ENCODE assay signal across 28 cellular contexts in genomic region chr5:168254013-168254693, GRCh38. TPM values are rescaled to one million over a fixed set of nuclear protein-coding genes. Genes with fewer than 3 reads are reported as not detected.
"Had no signal": no experiment of that assay in that cellular context is flagged by ENCODE, and none has a peak within 500 bp of the region (broad histone marks: within the 10 kb centered on the region; RNA-seq: fewer than 3 reads in every experiment).

No MANE protein-coding gene starts in this region.

- H3K36me3 ChIP-seq: ascending aorta, brain microvascular endothelial cell, suprapubic skin, tibial artery, upper lobe of right lung, WERI-Rb-1 had no signal

- H3K27me3 Mint-ChIP-seq: activated CD4-positive, alpha-beta T cell treated with anti-CD3 and anti-CD28 coated beads, Interleukin-2, amount 10 ng/mL, durations not matched to agents 24 days and 14 days; activated naive CD4-positive, alpha-beta T cell treated with anti-CD3 and anti-CD28 coated beads, Interleukin-2, amount 10 ng/mL, durations not matched to agents 7 days and 5 days; activated naive CD8-positive, alpha-beta T cell treated with anti-CD3 and anti-CD28 coated beads, Interleukin-2, amount 10 ng/mL, durations not matched to agents 7 days and 5 days had no signal

- H3K27me3 ChIP-seq: ascending aorta, brain microvascular endothelial cell, dorsolateral prefrontal cortex, hepatocyte, suprapubic skin, tibial artery, upper lobe of right lung had no signal

- H3K4me3 ChIP-seq: ascending aorta, coronary artery, dorsolateral prefrontal cortex, hepatocyte, psoas muscle, suprapubic skin, tibial artery, upper lobe of right lung had no signal

- H3K9me3 ChIP-seq: ascending aorta, psoas muscle, suprapubic skin, tibial artery, upper lobe of right lung had no signal

- ATAC-seq: activated CD4-positive, CD25-positive, alpha-beta regulatory T cell treated with anti-CD3 and anti-CD28 coated beads, Interleukin-2, amount 50 U/mL, for 24 hours; left ventricle myocardium superior; psoas muscle; stimulated activated naive B cell treated with anti-CD40 and anti-IgM and Interleukin-4, amounts not matched to agents 10 μg/mL and 1 μg/mL and 100 μg/mL, for 72 hours; upper lobe of right lung had no signal

- H3K4me1 ChIP-seq: ascending aorta, parathyroid adenoma, psoas muscle, suprapubic skin, tibial artery, upper lobe of right lung had no signal

- H3K27ac ChIP-seq: ascending aorta, brain microvascular endothelial cell, coronary artery, dorsolateral prefrontal cortex, hepatocyte, parathyroid adenoma, psoas muscle, suprapubic skin, tibial artery, upper lobe of right lung, WERI-Rb-1 had no signal

- DNase-seq: activated CD4-positive, alpha-beta memory T cell treated with anti-CD3 and anti-CD28 coated beads for 36 hours; activated CD4-positive, alpha-beta T cell treated with anti-CD3 and anti-CD28 coated beads, Interleukin-2, amount 10 ng/mL, durations not matched to agents 24 days and 14 days; activated CD8-positive, alpha-beta memory T cell treated with anti-CD3 and anti-CD28 coated beads, Interleukin-2, amount 50 U/mL, for 4 hours; activated gamma-delta T cell; activated naive CD4-positive, alpha-beta T cell treated with anti-CD3 and anti-CD28 coated beads, Interleukin-2, amount 10 ng/mL, durations not matched to agents 7 days and 5 days; activated naive CD8-positive, alpha-beta T cell treated with anti-CD3 and anti-CD28 coated beads, Interleukin-2, amount 10 ng/mL, durations not matched to agents 7 days and 5 days; activated T-cell treated with anti-CD3 and anti-CD28 coated beads, Interleukin-2, amount 50 U/mL, for 1 hour; brain microvascular endothelial cell; dorsolateral prefrontal cortex; effector memory CD4-positive, alpha-beta T cell; islet precursor cell; left ventricle myocardium superior; occipital lobe; psoas muscle; stimulated activated CD4-positive, alpha-beta T cell treated with anti-CD3 and anti-CD28 coated beads, Interleukin-15, amount 100 ng/mL, for 24 hours; stimulated activated CD4-positive, alpha-beta T cell treated with anti-CD3 and anti-CD28 coated beads, Interleukin-2, amount 100 ng/mL, for 24 hours; stimulated activated naive B cell treated with anti-CD40 and anti-IgM and Interleukin-4, amounts not matched to agents 10 μg/mL and 1 μg/mL and 100 μg/mL, for 72 hours; T-helper 9 cell; tibial artery; upper lobe of right lung; WERI-Rb-1 had no signal

- H3K36me3 Mint-ChIP-seq: activated CD4-positive, alpha-beta memory T cell treated with anti-CD3 and anti-CD28 coated beads for 36 hours; activated naive CD4-positive, alpha-beta T cell treated with anti-CD3 and anti-CD28 coated beads, Interleukin-2, amount 10 ng/mL, durations not matched to agents 7 days and 5 days; stimulated activated naive B cell treated with anti-CD40 and anti-IgM and Interleukin-4, amounts not matched to agents 10 μg/mL and 1 μg/mL and 100 μg/mL, for 72 hours had no signal

- H3K9me3 Mint-ChIP-seq: activated CD4-positive, alpha-beta memory T cell treated with anti-CD3 and anti-CD28 coated beads for 36 hours; activated naive CD4-positive, alpha-beta T cell treated with anti-CD3 and anti-CD28 coated beads, Interleukin-2, amount 10 ng/mL, durations not matched to agents 7 days and 5 days; activated T-helper 1 cell treated with anti-CD3 and anti-CD28 coated beads, Interleukin-12 subunit alpha, Interleukin-12 subunit beta, Interleukin-2, Interleukin-4 antibody, amounts not matched to agents 30 ng/mL and 10 ng/mL and 1 ng/mL, durations not matched to agents 14 hours and 24 hours and 36 hours had no signal

- H3K27ac Mint-ChIP-seq: activated CD4-positive, alpha-beta memory T cell treated with anti-CD3 and anti-CD28 coated beads for 36 hours; activated CD4-positive, alpha-beta T cell treated with anti-CD3 and anti-CD28 coated beads, Interleukin-2, amount 10 ng/mL, durations not matched to agents 24 days and 14 days; activated naive CD4-positive, alpha-beta T cell treated with anti-CD3 and anti-CD28 coated beads, Interleukin-2, amount 10 ng/mL, durations not matched to agents 7 days and 5 days; activated naive CD8-positive, alpha-beta T cell treated with anti-CD3 and anti-CD28 coated beads, Interleukin-2, amount 10 ng/mL, durations not matched to agents 7 days and 5 days; activated T-helper 1 cell treated with anti-CD3 and anti-CD28 coated beads, Interleukin-12 subunit alpha, Interleukin-12 subunit beta, Interleukin-2, Interleukin-4 antibody, amounts not matched to agents 30 ng/mL and 10 ng/mL and 1 ng/mL, durations not matched to agents 14 hours and 24 hours and 36 hours; stimulated activated naive B cell treated with anti-CD40 and anti-IgM and Interleukin-4, amounts not matched to agents 10 μg/mL and 1 μg/mL and 100 μg/mL, for 72 hours had no signal

- H3K4me3 Mint-ChIP-seq: activated CD4-positive, alpha-beta memory T cell treated with anti-CD3 and anti-CD28 coated beads for 36 hours; activated CD4-positive, alpha-beta T cell treated with anti-CD3 and anti-CD28 coated beads, Interleukin-2, amount 10 ng/mL, durations not matched to agents 24 days and 14 days; activated naive CD4-positive, alpha-beta T cell treated with anti-CD3 and anti-CD28 coated beads, Interleukin-2, amount 10 ng/mL, durations not matched to agents 7 days and 5 days; activated naive CD8-positive, alpha-beta T cell treated with anti-CD3 and anti-CD28 coated beads, Interleukin-2, amount 10 ng/mL, durations not matched to agents 7 days and 5 days; activated T-helper 1 cell treated with anti-CD3 and anti-CD28 coated beads, Interleukin-12 subunit alpha, Interleukin-12 subunit beta, Interleukin-2, Interleukin-4 antibody, amounts not matched to agents 30 ng/mL and 10 ng/mL and 1 ng/mL, durations not matched to agents 14 hours and 24 hours and 36 hours; stimulated activated naive B cell treated with anti-CD40 and anti-IgM and Interleukin-4, amounts not matched to agents 10 μg/mL and 1 μg/mL and 100 μg/mL, for 72 hours had no signal

- H3K4me1 Mint-ChIP-seq: activated naive CD4-positive, alpha-beta T cell treated with anti-CD3 and anti-CD28 coated beads, Interleukin-2, amount 10 ng/mL, durations not matched to agents 7 days and 5 days; activated naive CD8-positive, alpha-beta T cell treated with anti-CD3 and anti-CD28 coated beads, Interleukin-2, amount 10 ng/mL, durations not matched to agents 7 days and 5 days had no signal

RNA-seq across cellular contexts. Expression of gene WWC1, which starts 37.3 kb away (rescaled TPM):
- total RNA-seq: ascending aorta had no signal
